10 cellular contexts compared by ENCODE assay signal in the genomic region with DNA sequence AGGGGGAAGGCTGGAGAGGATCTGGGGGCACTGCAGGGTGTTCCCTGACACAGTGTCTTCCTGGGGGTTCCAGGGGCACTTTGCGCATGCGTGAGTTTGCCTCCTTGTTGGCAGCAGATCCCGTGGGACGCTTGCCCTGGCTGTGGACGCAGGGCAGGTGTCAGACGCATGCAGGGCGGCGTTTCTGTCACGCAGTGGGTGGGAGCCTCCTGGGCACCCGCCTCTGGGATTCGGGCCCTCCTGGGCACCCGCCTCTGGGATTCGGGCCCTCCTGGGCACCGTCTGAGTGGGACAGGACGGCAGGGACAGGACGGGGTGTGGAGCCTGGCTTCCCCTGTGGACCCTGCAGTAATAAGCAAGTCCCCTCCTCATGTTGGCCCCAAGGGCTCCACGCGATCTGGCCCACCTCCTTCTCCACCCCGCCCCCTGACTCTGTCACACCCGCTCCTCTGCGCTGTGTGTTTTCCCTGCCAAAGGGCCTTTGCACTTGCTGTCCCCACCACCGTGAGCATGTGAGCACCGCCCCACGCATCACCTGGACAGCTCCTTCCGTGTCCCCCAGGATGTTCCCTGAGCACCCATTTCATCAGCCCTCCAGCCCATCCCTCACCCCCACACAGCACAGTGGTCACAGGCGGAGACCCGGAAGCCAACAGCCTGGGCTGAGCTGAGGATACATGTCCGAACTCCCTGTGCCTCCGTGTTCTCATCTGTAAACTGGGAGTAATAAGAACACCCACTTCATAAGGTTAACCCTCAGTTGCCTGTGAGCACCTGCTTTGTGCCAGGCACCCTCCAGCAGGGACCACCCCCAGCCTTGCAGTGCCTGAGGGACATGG. TPM values are rescaled to one million over a fixed set of nuclear protein-coding genes. Genes with fewer than 3 reads are reported as not detected.
DNase-seq lines count a peak whose midpoint lies in the region; FAIRE-seq and TF ChIP-seq lines count a peak whose summit lies in the region.
"Had no signal": no experiment of that assay in that cellular context is flagged by ENCODE, and none has a peak within 500 bp of the region (broad histone marks: within the 10 kb centered on the region; RNA-seq: fewer than 3 reads in every experiment).

No MANE protein-coding gene starts in this region.

- no peaks in the 10 kb centered on the region for H4K20me1 ChIP-seq in PC-9 (ENCODE audit: insufficient read depth)

- H3K9me3 ChIP-seq in PC-9 (ENCODE audit: insufficient read depth, low read depth): no peaks in the 10 kb centered on the region

- peaks cover 23% of the 10 kb centered on the region for H3K4me1 ChIP-seq in PC-9 (replicated peaks; ENCODE audit: insufficient read depth)

- H3K36me3 ChIP-seq in PC-9 (ENCODE audit: low read depth): no peaks in the 10 kb centered on the region

- POLR2A ChIA-PET in PC-9 (lab: Charles Lee; ENCODE audit: unreplicated experiment): no interaction called here

- H3K36me3 Mint-ChIP-seq in activated naive CD8-positive, alpha-beta T cell treated with anti-CD3 and anti-CD28 coated beads for 36 hours: no peaks in the 10 kb centered on the region

- H3K27me3 ChIP-seq in PC-9 (ENCODE audit: insufficient read depth, low read depth): peaks cover 18% of the 10 kb centered on the region

- DNase-seq in NCI-H1417 (lab: John Stamatoyannopoulos, UW) (peak; percentile 62 to 86 (median 73)), NCI-H1417 treated with DMSO at 0.1 percent for 48 hours (lab: John Stamatoyannopoulos, UW) (no peak), PC-9 (peak in 1 of 2 experiments; percentile 74), frontal cortex (ENCODE audit: low spot score in 2 of 2) (peak; percentile 64 to 67), superior temporal gyrus (ENCODE audit: extremely low spot score) (peak; percentile 35), SK-N-DZ (ENCODE audit: low spot score) (no peak)
- DNase-seq in activated CD4-positive, CD25-positive, alpha-beta regulatory T cell (lab: John Stamatoyannopoulos, UW): no peak
- no peak for DNase-seq in activated naive CD8-positive, alpha-beta T cell treated with anti-CD3 and anti-CD28 coated beads for 36 hours

- H3K27ac Mint-ChIP-seq in activated naive CD8-positive, alpha-beta T cell treated with anti-CD3 and anti-CD28 coated beads for 36 hours: no peak overlapping the region

- H3K27me3 Mint-ChIP-seq in activated naive CD8-positive, alpha-beta T cell treated with anti-CD3 and anti-CD28 coated beads for 36 hours: peaks cover 42% of the 10 kb centered on the region

- H2AFZ ChIP-seq in PC-9: peak overlapping the region; percentile 68; the same call in 1 of the 2 replicates

- H3K9me2 ChIP-seq in PC-9 (ENCODE audit: insufficient read depth): no peaks in the 10 kb centered on the region

- CTCF ChIA-PET in PC-9 (lab: Charles Lee): no interaction called here

- peak overlapping the region; percentile 59 for H3K4me3 ChIP-seq in PC-9

- no peak overlapping the region for H3K4me3 Mint-ChIP-seq in activated naive CD8-positive, alpha-beta T cell treated with anti-CD3 and anti-CD28 coated beads for 36 hours

- H3F3A ChIP-seq in PC-9 (ENCODE audit: insufficient read depth, low read depth): peaks cover 30% of the 10 kb centered on the region

- intact Hi-C loops in PC-9 (cut with micrococcal nuclease; ENCODE audit: unreplicated experiment): loop anchor here (5.0 kb wide), 1 partner anchor 250 kb away; no protein-coding TSS in a partner anchor

- H3K4me2 ChIP-seq in PC-9: peak overlapping the region; percentile 86

- H3K4me1 Mint-ChIP-seq in activated naive CD8-positive, alpha-beta T cell treated with anti-CD3 and anti-CD28 coated beads for 36 hours: peaks cover 11% of the 10 kb centered on the region

- BruUV-seq in PC-9 (replicated peaks; lab: Mats Ljungman, UMichigan): TSS peak; percentile 45

- no peak overlapping the region for H3K27ac ChIP-seq in PC-9

- no peak for FAIRE-seq in frontal cortex (lab: Jason Lieb, UNC)
- FAIRE-seq: A204.1, endothelial cell of umbilical vein had no signal

- TF ChIP-seq CTCF in PC-9 (conservative IDR thresholded peaks at IDR 0.05): no peak

- H3K79me2 ChIP-seq in PC-9 (ENCODE audit: low read depth): no peaks in the 10 kb centered on the region

- H3K9me3 Mint-ChIP-seq in activated naive CD8-positive, alpha-beta T cell treated with anti-CD3 and anti-CD28 coated beads for 36 hours: no peaks in the 10 kb centered on the region

RNA-seq across cellular contexts. Expression of a gene that starts 4.4 kb away (rescaled TPM):
- total RNA-seq in PC-9 (2021) (3.3 and 5.4 TPM in 2 replicates), frontal cortex (38.7 TPM)
- total RNA-seq in activated naive CD8-positive, alpha-beta T cell treated with anti-CD3 and anti-CD28 coated beads for 36 hours: under 1 TPM in 1 of 2 experiments, not detected in 1; 0.32 TPM
- 58.1 and 70.5 TPM in 2 replicates for polyA plus RNA-seq in SK-N-DZ (2014; cell fraction: cytosol; rRNA removed)
- polyA plus RNA-seq in SK-N-DZ (2014; cell fraction: nucleus; rRNA removed): 85.7 and 155 TPM in 2 replicates

Comparison
In these comparisons a context has a peak if more than half of its experiments do, and no peak if none do; other contexts are left out.
1. DNase-seq: peak in NCI-H1417 (3 of 3), frontal cortex (2 of 2) and superior temporal gyrus (single experiment); none in NCI-H1417 treated with DMSO at 0.1 percent for 48 hours (single experiment), activated CD4-positive, CD25-positive, alpha-beta regulatory T cell (0 of 4), activated naive CD8-positive, alpha-beta T cell treated with anti-CD3 and anti-CD28 coated beads for 36 hours (single experiment) and SK-N-DZ (single experiment).